ENCODE assay signal across 22 cellular contexts in the genomic region with DNA sequence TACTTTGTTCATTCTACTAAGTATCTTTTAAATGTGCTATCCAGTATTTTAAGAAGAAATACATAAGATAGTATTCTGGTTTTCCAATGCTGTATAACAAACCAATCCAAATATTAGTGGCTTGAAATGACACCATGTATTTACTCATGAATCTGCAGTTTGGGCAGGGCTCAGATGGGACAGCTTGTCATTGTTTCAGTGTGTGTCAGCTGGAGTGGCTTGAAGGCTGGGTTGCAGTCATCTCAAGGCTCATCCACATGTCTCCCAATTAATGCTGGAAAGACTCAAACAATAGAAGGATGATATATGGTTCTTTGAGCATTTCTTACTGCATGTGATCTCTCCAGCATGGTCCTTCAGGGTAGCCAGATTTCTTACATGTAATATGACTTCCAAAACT.
A peak's percentile ranks its signal among the peaks of the same experiment; 100 is the strongest.
DNase-seq lines count a peak whose midpoint lies in the region; ATAC-seq, FAIRE-seq and TF ChIP-seq lines count a peak whose summit lies in the region.
"Had no signal": no experiment of that assay in that cellular context is flagged by ENCODE, and none has a peak within 500 bp of the region (broad histone marks: within the 10 kb centered on the region; RNA-seq: fewer than 3 reads in every experiment).

No MANE protein-coding gene starts in this region.

- no peak overlapping the region for H3K27ac Mint-ChIP-seq in T-helper 2 cell treated with Interferon-gamma antibody and Interleukin-4, amounts not matched to agents 5 μg/mL and 100 μg/mL, for 36 hours
- H3K27ac Mint-ChIP-seq: CD4-positive, CD25-positive, alpha-beta regulatory T cell; HFFc6 had no signal

- in situ Hi-C loops in HepG2 (cut with HindIII; ENCODE audit: extremely low pct_ligation_motif_present, low pct_unique_long_range_greater_than_20kb) = no loop called here

- H3K9me3 ChIP-seq in liver (ENCODE audit: control insufficient read depth in 4 of 4, low read length in 3 of 4) (no peaks in the 10 kb centered on the region), HepG2 (ENCODE audit: low read length) (no peaks in the 10 kb centered on the region), subcutaneous abdominal adipose tissue (ENCODE audit: control insufficient read depth in 5 of 5, low read length in 5 of 5) (no peaks in the 10 kb centered on the region)
- H3K9me3 ChIP-seq: BLaER1, HAP-1 had no signal

- intact Hi-C loops in HepG2 (cut with micrococcal nuclease; ENCODE audit: unreplicated experiment) = no loop called here

- no peak for TF ChIP-seq POLR2A in HepG2 (IDR thresholded peaks at IDR 0.05; ENCODE audit: insufficient read depth in 1 of 2, low read depth in 2 of 2, low read length in 2 of 2)
- TF ChIP-seq POLR2A in GM12891 (IDR thresholded peaks at IDR 0.05; ENCODE audit: low read depth, low read length) = no peak

- TF ChIP-seq EP300 in HepG2 (IDR thresholded peaks at IDR 0.05; ENCODE audit: low read depth in 2 of 2, low read length in 2 of 2) (no peak), HepG2 (CRISPR knock-in tag; IDR thresholded peaks at IDR 0.05; ENCODE audit: borderline replicate concordance) (no peak)

- no peak overlapping the region for H3K4me3 ChIP-seq in liver (ENCODE audit: low read depth in 1 of 3, low read length in 3 of 3)
- no peak overlapping the region for H3K4me3 ChIP-seq in HepG2 (replicated peaks in 1 of 3; ENCODE audit: insufficient read depth in 1 of 3, low read depth in 2 of 3, low read length in 3 of 3)
- no peak overlapping the region for H3K4me3 ChIP-seq in subcutaneous abdominal adipose tissue (ENCODE audit: low read depth in 1 of 5, low read length in 5 of 5)
- H3K4me3 ChIP-seq: BLaER1, HAP-1 had no signal

- POLR2A ChIA-PET in HepG2 (lab: Yijun Ruan, JAX) = no interaction called here

- H3K9ac ChIP-seq in liver (ENCODE audit: low read depth in 1 of 2, low read length in 2 of 2) = no peak overlapping the region
- no peak overlapping the region for H3K9ac ChIP-seq in HepG2 (ENCODE audit: insufficient read depth, low read depth, low read length)
- peak overlapping the region in 1 of 5 donors; percentile 36 for H3K9ac ChIP-seq in subcutaneous abdominal adipose tissue (ENCODE audit: low read length in 5 of 5)
- H3K9ac ChIP-seq: BLaER1 had no signal

- no peaks in the 10 kb centered on the region for H4K20me1 ChIP-seq in HepG2 (ENCODE audit: insufficient read depth, low read length)

- no TSS peak for BruUV-seq in HepG2 (replicated peaks; lab: Mats Ljungman, UMichigan)

- no peak overlapping the region for H2AFZ ChIP-seq in HepG2 (ENCODE audit: low read length)

- H3K36me3 Mint-ChIP-seq in T-helper 2 cell treated with Interferon-gamma antibody and Interleukin-4, amounts not matched to agents 5 μg/mL and 100 μg/mL, for 36 hours (ENCODE audit: low read depth) = no peaks in the 10 kb centered on the region
- H3K36me3 Mint-ChIP-seq: CD4-positive, CD25-positive, alpha-beta regulatory T cell had no signal

- FAIRE-seq in HepG2 (lab: Jason Lieb, UNC) = no peak
- FAIRE-seq in GM12891 (lab: Jason Lieb, UNC) = no peak

- TF ChIP-seq CTCF in liver (IDR thresholded peaks at IDR 0.05; ENCODE audit: low read depth, low read length, missing input control) (no peak), HepG2 (CRISPR knock-in tag; IDR thresholded peaks at IDR 0.05) (no peak)

- H3K27me3 ChIP-seq in liver (ENCODE audit: control insufficient read depth in 4 of 4, insufficient read depth in 4 of 4, low read length in 3 of 4) = no peaks in the 10 kb centered on the region
- no peaks in the 10 kb centered on the region for H3K27me3 ChIP-seq in HepG2 (ENCODE audit: control insufficient read depth in 1 of 2, insufficient read depth in 2 of 2, low read length in 2 of 2)
- no peaks in the 10 kb centered on the region for H3K27me3 ChIP-seq in subcutaneous abdominal adipose tissue (ENCODE audit: control insufficient read depth in 5 of 5, insufficient read depth in 4 of 5, low read length in 5 of 5)
- H3K27me3 ChIP-seq: BLaER1 had no signal

- H3K4me1 ChIP-seq in liver (ENCODE audit: control insufficient read depth in 4 of 4, insufficient read depth in 4 of 4, low read length in 3 of 4) = peaks cover 7 to 30% (median 19%) of the 10 kb centered on the region in 4 donors
- peaks cover 11% of the 10 kb centered on the region; the same call in 1 of the 2 replicates for H3K4me1 ChIP-seq in HepG2 (ENCODE audit: insufficient read depth, low read length)
- peaks cover 0 to 39% (median 35%) of the 10 kb centered on the region in 5 donors for H3K4me1 ChIP-seq in subcutaneous abdominal adipose tissue (ENCODE audit: control insufficient read depth in 5 of 5, insufficient read depth in 5 of 5, low read length in 5 of 5)
- H3K4me1 ChIP-seq: BLaER1 had no signal

- DNase-seq in HepG2 (ENCODE audit: low spot score) = no peak
- DNase-seq in epithelial cell of prostate (ENCODE audit: low read depth, low spot score) = no peak
- no peak for DNase-seq in left lobe of liver (ENCODE audit: low spot score)
- no peak for DNase-seq in T-helper 2 cell treated with Interferon-gamma antibody and Interleukin-4, amounts not matched to agents 5 μg/mL and 100 μg/mL, for 36 hours (ENCODE audit: low spot score)
- DNase-seq in GM12891 (ENCODE audit: insufficient read length, low spot score) = no peak
- DNase-seq: CD4-positive, CD25-positive, alpha-beta regulatory T cell; GOT3; HFFc6; NCI-H1048; NCI-H1417; NCI-H1694 treated with DMSO at 0.1 percent for 48 hours; NCI-H2081; NCI-H526; NCI-H82; NK-92 treated with Interleukin-12 subunit alpha and Interleukin-12 subunit beta, amount 100 ng/mL, for 24 hours; Right ventricle myocardium superior; RPMI8226 had no signal

- no peaks in the 10 kb centered on the region for H3K9me3 Mint-ChIP-seq in T-helper 2 cell treated with Interferon-gamma antibody and Interleukin-4, amounts not matched to agents 5 μg/mL and 100 μg/mL, for 36 hours
- H3K9me3 Mint-ChIP-seq: HFFc6 had no signal

- H3K36me3 ChIP-seq in liver (ENCODE audit: control insufficient read depth in 4 of 4, insufficient read depth in 3 of 4, low read depth in 1 of 4, low read length in 3 of 4) (no peaks in the 10 kb centered on the region), HepG2 (replicated peaks in 1 of 2; ENCODE audit: control insufficient read depth in 1 of 2, insufficient read depth in 2 of 2, low read length in 2 of 2) (no peaks in the 10 kb centered on the region), subcutaneous abdominal adipose tissue (ENCODE audit: control insufficient read depth in 5 of 5, insufficient read depth in 5 of 5, low read length in 5 of 5) (no peaks in the 10 kb centered on the region)
- H3K36me3 ChIP-seq: BLaER1, HAP-1 had no signal

- H3K27ac ChIP-seq in liver (ENCODE audit: low read depth in 1 of 2, low read length in 2 of 2) (peak overlapping the region in 1 of 2 donors; percentile 75), HepG2 (ENCODE audit: extremely low read length, insufficient read depth, low read length) (no peak overlapping the region), epithelial cell of prostate (peak overlapping the region; percentile 42), subcutaneous abdominal adipose tissue (ENCODE audit: low read depth, low read length) (peak overlapping the region; percentile 84)
- H3K27ac ChIP-seq: BLaER1 had no signal

- H3K79me2 ChIP-seq in HepG2 (ENCODE audit: insufficient read depth, low read length) = no peaks in the 10 kb centered on the region

- H3K4me3 Mint-ChIP-seq in T-helper 2 cell treated with Interferon-gamma antibody and Interleukin-4, amounts not matched to agents 5 μg/mL and 100 μg/mL, for 36 hours = no peak overlapping the region
- H3K4me3 Mint-ChIP-seq: CD4-positive, CD25-positive, alpha-beta regulatory T cell; HFFc6 had no signal

- no peak for TF ChIP-seq RAD21 in liver (IDR thresholded peaks at IDR 0.05)
- TF ChIP-seq RAD21 in HepG2 (CRISPR knock-in tag; IDR thresholded peaks at IDR 0.05) = no peak

- H3K4me1 Mint-ChIP-seq in T-helper 2 cell treated with Interferon-gamma antibody and Interleukin-4, amounts not matched to agents 5 μg/mL and 100 μg/mL, for 36 hours (ENCODE audit: low read depth) = no peaks in the 10 kb centered on the region
- H3K4me1 Mint-ChIP-seq: CD4-positive, CD25-positive, alpha-beta regulatory T cell had no signal

- no peak for ATAC-seq in HepG2
- peak; percentile 25 for ATAC-seq in left lobe of liver
- no peak for ATAC-seq in HG02642 (IDR thresholded peaks at IDR 0.05; ENCODE audit: poor library complexity, unreplicated experiment)

- H3K4me2 ChIP-seq in HepG2 (ENCODE audit: low read depth, low read length) = no peak overlapping the region
- H3K4me2 ChIP-seq: BLaER1 had no signal

- no peaks in the 10 kb centered on the region for H3K27me3 Mint-ChIP-seq in T-helper 2 cell treated with Interferon-gamma antibody and Interleukin-4, amounts not matched to agents 5 μg/mL and 100 μg/mL, for 36 hours (ENCODE audit: low read depth)
- H3K27me3 Mint-ChIP-seq: CD4-positive, CD25-positive, alpha-beta regulatory T cell had no signal

- CTCF ChIA-PET in HepG2 (lab: Yijun Ruan, JAX; ENCODE audit: low intra/inter-chr PET ratio, low total read pairs) = no interaction called here

TF ChIP-seq in liver, 16 proteins besides CTCF, POLR2A, EP300 and RAD21:
- peak in 1 of 2 donors; percentile 19 for TF ChIP-seq JUND (IDR thresholded peaks at IDR 0.05)
- no peak for TF ChIP-seq NR2F2 (IDR thresholded peaks at IDR 0.05)
- no peak for TF ChIP-seq TAF1 (conservative IDR thresholded peaks at IDR 0.05)
- TF ChIP-seq RXRA (IDR thresholded peaks at IDR 0.05) = peak in 1 of 2 donors; percentile 0
- TF ChIP-seq YY1 (IDR thresholded peaks at IDR 0.05) = peak; percentile 8

TF ChIP-seq in HepG2, 621 proteins besides CTCF, POLR2A, EP300 and RAD21 (continues in another document):
- TF ChIP-seq ZNF543 (CRISPR knock-in tag; IDR thresholded peaks at IDR 0.05) = no peak
- TF ChIP-seq ZNF569 (CRISPR knock-in tag; IDR thresholded peaks at IDR 0.05; ENCODE audit: borderline replicate concordance) = no peak
- no peak for TF ChIP-seq SP1 (IDR thresholded peaks at IDR 0.05)
- no peak for TF ChIP-seq SP1 (CRISPR knock-in tag; IDR thresholded peaks at IDR 0.05)
- TF ChIP-seq, protein P1, sequence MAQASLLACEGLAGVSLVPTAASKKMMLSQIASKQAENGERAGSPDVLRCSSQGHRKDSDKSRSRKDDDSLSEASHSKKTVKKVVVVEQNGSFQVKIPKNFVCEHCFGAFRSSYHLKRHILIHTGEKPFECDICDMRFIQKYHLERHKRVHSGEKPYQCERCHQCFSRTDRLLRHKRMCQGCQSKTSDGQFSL (CRISPR knock-in tag; IDR thresholded peaks at IDR 0.05) = no peak
- TF ChIP-seq ZNF570 (CRISPR knock-in tag; IDR thresholded peaks at IDR 0.05; ENCODE audit: borderline replicate concordance) = no peak

TF ChIP-seq in GM12891, 5 proteins besides CTCF, POLR2A, EP300 and RAD21:
- no peak for TF ChIP-seq TAF1 (IDR thresholded peaks at IDR 0.05; ENCODE audit: low read depth, low read length)
- TF ChIP-seq PAX5 (IDR thresholded peaks at IDR 0.05; ENCODE audit: insufficient read depth, low read length, severe bottlenecking) = no peak
- no peak for TF ChIP-seq SPI1 (IDR thresholded peaks at IDR 0.05; ENCODE audit: low read depth, low read length)
- TF ChIP-seq POLR2AphosphoS5 (IDR thresholded peaks at IDR 0.05; ENCODE audit: low read depth, low read length) = no peak
- TF ChIP-seq POU2F2 (IDR thresholded peaks at IDR 0.05; ENCODE audit: low read depth, low read length) = no peak
